In the genomic region with DNA sequence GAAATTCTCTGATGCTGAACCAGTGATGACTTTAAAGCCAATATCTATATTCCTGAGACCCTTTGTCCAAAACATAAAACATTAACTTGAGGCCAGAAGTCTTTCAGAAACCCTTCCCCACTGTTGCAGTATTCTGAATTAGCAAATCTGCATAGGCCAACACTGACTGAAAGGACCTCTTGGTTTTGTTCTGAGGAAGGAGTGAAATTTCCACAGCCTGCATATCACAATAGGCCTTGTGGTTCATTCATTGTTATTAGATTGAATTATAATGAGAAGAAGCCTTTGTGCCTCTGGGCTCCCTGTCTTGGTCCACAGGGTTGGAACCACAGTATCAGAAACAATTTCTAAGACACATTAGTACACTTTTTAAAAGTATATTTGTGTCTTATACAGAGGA, we compare ENCODE assay signal across 16 cellular contexts.
DNase-seq lines count a peak whose midpoint lies in the region; ATAC-seq and TF ChIP-seq lines count a peak whose summit lies in the region.
"Had no signal": no experiment of that assay in that cellular context is flagged by ENCODE, and none has a peak within 500 bp of the region (broad histone marks: within the 10 kb centered on the region; RNA-seq: fewer than 3 reads in every experiment).

No MANE protein-coding gene starts in this region.

- no peak overlapping the region for H2BK15ac ChIP-seq in IMR-90 (ENCODE audit: low read depth, low read length)

- no peaks in the 10 kb centered on the region for H3K9me3 Mint-ChIP-seq in stimulated activated effector memory CD8-positive, alpha-beta T cell treated with anti-CD3 and anti-CD28 coated beads, Interleukin-12 subunit alpha, Interleukin-12 subunit beta, amount 100 ng/mL, for 72 hours
- H3K9me3 Mint-ChIP-seq: CD4-positive, CD25-positive, alpha-beta regulatory T cell; H9 had no signal

- no peak overlapping the region for H2AK5ac ChIP-seq in IMR-90 (ENCODE audit: low read depth, low read length)

- BruUV-seq in IMR-90 (replicated peaks; lab: Mats Ljungman, UMichigan): no TSS peak

- no peak overlapping the region for H2AFZ ChIP-seq in IMR-90 (replicated peaks; ENCODE audit: low read length, poor library complexity)

- no peak overlapping the region for H2BK120ac ChIP-seq in IMR-90 (ENCODE audit: low read depth, low read length)

- H4K91ac ChIP-seq in IMR-90 (ENCODE audit: insufficient read depth, low read depth, low read length): no peak overlapping the region

- no peak overlapping the region for H2AK9ac ChIP-seq in IMR-90 (replicated peaks; ENCODE audit: low read depth, low read length, poor library complexity)

- H3K9me3 ChIP-seq in IMR-90 (ENCODE audit: control insufficient read depth, insufficient read depth, low read length): no peaks in the 10 kb centered on the region

- no peak overlapping the region for H4K5ac ChIP-seq in IMR-90 (ENCODE audit: low read depth, low read length)

- peak overlapping the region; percentile 37 for H3K27ac Mint-ChIP-seq in stimulated activated effector memory CD8-positive, alpha-beta T cell treated with anti-CD3 and anti-CD28 coated beads, Interleukin-12 subunit alpha, Interleukin-12 subunit beta, amount 100 ng/mL, for 72 hours

- no peak overlapping the region for H3K4me3 ChIP-seq in IMR-90 (ENCODE audit: insufficient read depth, low read depth, low read length)

- ATAC-seq in IMR-90 (ENCODE audit: low read depth) (no peak), HG03469 (IDR thresholded peaks at IDR 0.05; ENCODE audit: unreplicated experiment) (no peak)
- no peak for ATAC-seq in stimulated activated effector memory CD8-positive, alpha-beta T cell treated with anti-CD3 and anti-CD28 coated beads, Interleukin-12 subunit alpha, Interleukin-12 subunit beta, amount 100 ng/mL, for 72 hours

- CTCF ChIA-PET in IMR-90 (lab: Yijun Ruan, JAX): no interaction called here

- H3K27ac ChIP-seq in IMR-90 (ENCODE audit: insufficient read depth, low read length) (no peak overlapping the region), cingulate gyrus (ENCODE audit: low read depth, low read length) (peak overlapping the region; percentile 66)

- H3K36me3 ChIP-seq in IMR-90 (ENCODE audit: control insufficient read depth, insufficient read depth, low read length): no peaks in the 10 kb centered on the region

- H3K36me3 Mint-ChIP-seq in stimulated activated effector memory CD8-positive, alpha-beta T cell treated with anti-CD3 and anti-CD28 coated beads, Interleukin-12 subunit alpha, Interleukin-12 subunit beta, amount 100 ng/mL, for 72 hours: no peaks in the 10 kb centered on the region

- H3K4me2 ChIP-seq in IMR-90 (ENCODE audit: low read depth, low read length): no peak overlapping the region

- peaks cover 16% of the 10 kb centered on the region for H3K4me1 ChIP-seq in IMR-90 (ENCODE audit: control insufficient read depth, insufficient read depth, low read length)

- H3K9ac ChIP-seq in IMR-90 (ENCODE audit: low read depth, low read length): no peak overlapping the region

- H3K9me1 ChIP-seq in IMR-90 (ENCODE audit: insufficient read depth, low read length): peaks cover 30% of the 10 kb centered on the region

- no peak for TF ChIP-seq RAD21 in IMR-90 (IDR thresholded peaks at IDR 0.05; ENCODE audit: low read length)

- no peak for TF ChIP-seq POLR2A in IMR-90 (IDR thresholded peaks at IDR 0.05; ENCODE audit: low read depth, low read length)

- DNase-seq in IMR-90 (no peak), medulla oblongata (ENCODE audit: extremely low spot score) (peak; percentile 77), GM19240 (ENCODE audit: insufficient read length, low spot score) (no peak), NCI-H748 treated with DMSO at 0.1 percent for 48 hours (lab: John Stamatoyannopoulos, UW) (no peak), COLO668 (lab: John Stamatoyannopoulos, UW; ENCODE audit: unreplicated experiment) (no peak)
- DNase-seq in stimulated activated effector memory CD8-positive, alpha-beta T cell treated with anti-CD3 and anti-CD28 coated beads, Interleukin-12 subunit alpha, Interleukin-12 subunit beta, amount 100 ng/mL, for 72 hours (ENCODE audit: low spot score in 2 of 2): no peak
- DNase-seq: AML-193; CD4-positive, CD25-positive, alpha-beta regulatory T cell; GF-D8; H9; NCI-H2081 treated with DMSO at 0.1 percent for 48 hours; NCI-H2227 treated with DMSO at 0.1 percent for 48 hours; NCI-H526; SIG-M5 had no signal

- no peak overlapping the region for H4K8ac ChIP-seq in IMR-90 (ENCODE audit: low read depth in 2 of 2, low read length in 2 of 2)

- H3K4me1 Mint-ChIP-seq in stimulated activated effector memory CD8-positive, alpha-beta T cell treated with anti-CD3 and anti-CD28 coated beads, Interleukin-12 subunit alpha, Interleukin-12 subunit beta, amount 100 ng/mL, for 72 hours: peaks cover 44% of the 10 kb centered on the region

- H3K79me1 ChIP-seq in IMR-90 (ENCODE audit: low read depth in 1 of 2, low read length in 2 of 2): peaks cover 43 to 77% of the 10 kb centered on the region in 2 experiments

- no peak overlapping the region for H2BK20ac ChIP-seq in IMR-90 (ENCODE audit: low read depth, low read length)

- H3K18ac ChIP-seq in IMR-90 (ENCODE audit: low read depth, low read length): no peak overlapping the region

- no peak overlapping the region for H3K4ac ChIP-seq in IMR-90 (ENCODE audit: low read depth, low read length)

- no peak overlapping the region for H3K56ac ChIP-seq in IMR-90 (ENCODE audit: extremely low read depth, insufficient read depth, low read length)

- H3K23ac ChIP-seq in IMR-90 (ENCODE audit: low read depth, low read length): 0 out of 2 replicates have a peak overlapping the region, but pooled peaks have one; percentile 4

- TF ChIP-seq CTCF in IMR-90 (conservative IDR thresholded peaks at IDR 0.05; ENCODE audit: low read depth, low read length): no peak

- H3K4me3 Mint-ChIP-seq in stimulated activated effector memory CD8-positive, alpha-beta T cell treated with anti-CD3 and anti-CD28 coated beads, Interleukin-12 subunit alpha, Interleukin-12 subunit beta, amount 100 ng/mL, for 72 hours: no peak overlapping the region
- H3K4me3 Mint-ChIP-seq: CD4-positive, CD25-positive, alpha-beta regulatory T cell; H9 had no signal

- intact Hi-C loops in IMR-90 (cut with micrococcal nuclease): loop anchor here (10.0 kb wide), 1 partner anchor 88 kb away; no protein-coding TSS in a partner anchor

- H3K14ac ChIP-seq in IMR-90 (replicated peaks; ENCODE audit: low read depth, low read length): no peak overlapping the region

- H4K20me1 ChIP-seq in IMR-90 (ENCODE audit: insufficient read depth, low read length): peaks cover 41% of the 10 kb centered on the region

- H2BK5ac ChIP-seq in IMR-90 (ENCODE audit: low read depth, low read length, poor library complexity, severe bottlenecking): no peak overlapping the region

- in situ Hi-C loops in IMR-90 (cut with MboI; ENCODE audit: low sequenced_read_pairs): no loop called here

- no peaks in the 10 kb centered on the region for H3K27me3 ChIP-seq in IMR-90 (ENCODE audit: control insufficient read depth, insufficient read depth, low read length)

- POLR2A ChIA-PET in IMR-90 (lab: Charles Lee; ENCODE audit: unreplicated experiment): no interaction called here

- dilution Hi-C loops in IMR-90 (cut with HindIII; ENCODE audit: low sequenced_read_pairs, unreplicated experiment): no loop called here

TF ChIP-seq in IMR-90, 13 proteins besides CTCF, POLR2A, EP300 and RAD21:
- TF ChIP-seq NFE2L2 (IDR thresholded peaks at IDR 0.05; ENCODE audit: low read depth, low read length) (no peak), MAZ (IDR thresholded peaks at IDR 0.05; ENCODE audit: borderline replicate concordance, low read depth, low read length) (no peak), RCOR1 (IDR thresholded peaks at IDR 0.05; ENCODE audit: insufficient replicate concordance, low read length) (no peak), BHLHE40 (IDR thresholded peaks at IDR 0.05; ENCODE audit: low read depth, low read length) (no peak), FOS (IDR thresholded peaks at IDR 0.05; ENCODE audit: low read depth, low read length) (no peak), MAFK (IDR thresholded peaks at IDR 0.05; ENCODE audit: low read depth, low read length) (no peak)
